18 cellular contexts compared by ENCODE assay signal in the genomic region with DNA sequence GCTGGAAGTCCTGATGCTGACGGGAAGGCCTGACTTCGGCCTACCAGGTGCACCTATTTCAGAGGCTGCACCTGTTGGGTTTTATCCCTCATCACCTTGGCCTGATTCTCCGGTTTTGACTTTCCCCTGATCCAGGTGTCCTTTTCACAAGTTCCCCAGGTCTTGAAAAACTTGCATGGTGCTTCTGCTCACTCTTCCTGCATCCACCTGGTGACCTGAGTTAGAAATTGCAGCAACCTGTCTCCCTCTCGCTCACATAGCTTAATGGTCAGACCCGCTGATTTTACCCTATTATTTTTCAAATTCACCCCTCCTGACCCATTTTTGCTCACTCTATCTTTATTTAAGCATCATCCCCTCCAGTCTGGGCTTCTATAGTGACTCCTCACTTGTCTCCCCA.
"Had no signal": no experiment of that assay in that cellular context is flagged by ENCODE, and none has a peak within 500 bp of the region (broad histone marks: within the 10 kb centered on the region; RNA-seq: fewer than 3 reads in every experiment).

No MANE protein-coding gene starts in this region.

- DNase-seq: colonic mucosa; dermis blood vessel endothelial cell; foreskin melanocyte; head of caudate nucleus; hippocampal formation; islet precursor cell; mammary epithelial cell; mucosa of descending colon; naive thymus-derived CD8-positive, alpha-beta T cell; posterior cingulate gyrus; small intestine; stimulated activated CD4-positive, alpha-beta T cell treated with anti-CD3 and anti-CD28 coated beads, Interleukin-12 subunit alpha, Interleukin-12 subunit beta, amount 100 ng/mL, for 4 hours; stimulated activated naive CD4-positive, alpha-beta T cell; stomach; substantia nigra had no signal

- H3K4me1 ChIP-seq: colonic mucosa, right atrium auricular region, stomach had no signal

- H3K9me3 ChIP-seq: colonic mucosa, mucosa of descending colon, neutrophil, right atrium auricular region had no signal

- H3K4me3 ChIP-seq: colonic mucosa, mucosa of descending colon, right atrium auricular region, stomach had no signal

- H3K27ac ChIP-seq: colonic mucosa, neutrophil, right atrium auricular region, stomach had no signal

- ATAC-seq: left lobe of liver; mucosa of descending colon; naive thymus-derived CD8-positive, alpha-beta T cell had no signal

- H3K36me3 ChIP-seq: colonic mucosa, neutrophil, stomach had no signal

- H3K27me3 ChIP-seq: colonic mucosa, right atrium auricular region had no signal

- FAIRE-seq: small intestine had no signal
